ENCODE assay signal across 8 cellular contexts in the genomic region with DNA sequence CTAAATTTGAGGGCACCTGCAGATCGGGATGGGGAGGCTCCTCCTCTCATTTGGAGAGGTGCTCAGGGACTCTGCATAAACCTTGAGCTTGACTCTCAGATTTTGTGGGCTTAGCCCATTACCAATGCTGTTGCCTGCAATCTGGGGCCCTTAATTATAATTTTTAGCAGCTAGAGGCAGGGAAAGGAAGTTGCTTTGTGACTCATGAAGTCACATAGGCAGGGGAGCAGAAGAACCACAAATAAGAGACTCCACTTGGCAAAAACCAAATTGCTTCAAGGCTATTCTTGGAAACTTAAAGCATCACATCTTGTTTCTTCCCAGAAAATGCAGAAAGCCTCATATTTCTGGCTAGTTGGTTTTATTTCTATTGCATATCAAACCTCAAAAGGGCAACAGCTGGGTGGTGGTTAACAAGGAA. TPM values are rescaled to one million over a fixed set of nuclear protein-coding genes. Genes with fewer than 3 reads are reported as not detected.
DNase-seq lines count a peak whose midpoint lies in the region; ATAC-seq and TF ChIP-seq lines count a peak whose summit lies in the region.

No MANE protein-coding gene starts in this region.

- H3K27ac ChIP-seq in muscle layer of colon (ENCODE audit: low read depth, low read length) (peak overlapping the region; percentile 61), PC-9 (no peak overlapping the region)

- CTCF ChIA-PET in PC-9 (lab: Charles Lee), result no interaction called here

- H4K20me1 ChIP-seq in PC-9 (ENCODE audit: insufficient read depth), result no peaks in the 10 kb centered on the region

- no peak for ATAC-seq in GM18873 (IDR thresholded peaks at IDR 0.05; ENCODE audit: low FRiP score, unreplicated experiment)
- no peak for ATAC-seq in left lobe of liver

- POLR2A ChIA-PET in PC-9 (lab: Charles Lee; ENCODE audit: unreplicated experiment), result no interaction called here

- peak overlapping the region; percentile 44 for H3K9ac ChIP-seq in adipocyte (ENCODE audit: low read length)
- no peak overlapping the region for H3K9ac ChIP-seq in muscle layer of colon (ENCODE audit: low read length)

- no peak overlapping the region for H2AFZ ChIP-seq in PC-9

- DNase-seq in AG08395 (ENCODE audit: low spot score) (peak; percentile 84), LHCN-M2 (ENCODE audit: low read depth) (peak; percentile 90), adipocyte (ENCODE audit: low read depth) (peak; percentile 73), PC-9 (no peak), NCI-H1048 (lab: John Stamatoyannopoulos, UW) (no peak), left lobe of liver (ENCODE audit: low spot score) (no peak)

- no peak for TF ChIP-seq CTCF in PC-9 (conservative IDR thresholded peaks at IDR 0.05)

- no peaks in the 10 kb centered on the region for H3F3A ChIP-seq in PC-9 (ENCODE audit: insufficient read depth, low read depth)

- H3K36me3 ChIP-seq in adipocyte (ENCODE audit: control insufficient read depth, insufficient read depth, low read length, severe bottlenecking), result peaks cover 4% of the 10 kb centered on the region
- H3K36me3 ChIP-seq in muscle layer of colon (ENCODE audit: insufficient read depth, low read length), result peaks cover 15% of the 10 kb centered on the region
- 0 out of 2 replicates have a peak, but pooled peaks cover 3% of the 10 kb centered on the region for H3K36me3 ChIP-seq in PC-9 (ENCODE audit: low read depth)

- H3K9me2 ChIP-seq in PC-9 (ENCODE audit: insufficient read depth), result no peaks in the 10 kb centered on the region

- H3K4me2 ChIP-seq in PC-9, result no peak overlapping the region

- H3K9me3 ChIP-seq in adipocyte (ENCODE audit: control insufficient read depth, low read length) (no peaks in the 10 kb centered on the region), muscle layer of colon (ENCODE audit: low read length) (no peaks in the 10 kb centered on the region), PC-9 (ENCODE audit: insufficient read depth, low read depth) (no peaks in the 10 kb centered on the region)

- no peaks in the 10 kb centered on the region for H3K79me2 ChIP-seq in PC-9 (ENCODE audit: low read depth)

- H3K4me1 ChIP-seq in adipocyte (ENCODE audit: control insufficient read depth, insufficient read depth, low read length) (peaks cover 35% of the 10 kb centered on the region), muscle layer of colon (ENCODE audit: insufficient read depth, low read length) (peaks cover 68% of the 10 kb centered on the region), PC-9 (replicated peaks; ENCODE audit: insufficient read depth) (peaks cover 10% of the 10 kb centered on the region; the same call in 1 of the 2 replicates)

- BruUV-seq in PC-9 (replicated peaks; lab: Mats Ljungman, UMichigan), result no TSS peak

- H3K27me3 ChIP-seq in adipocyte (replicated peaks; ENCODE audit: control insufficient read depth, insufficient read depth, low read length) (no peaks in the 10 kb centered on the region), muscle layer of colon (ENCODE audit: control insufficient read depth in 1 of 2, insufficient read depth in 2 of 2, low read length in 2 of 2) (no peaks in the 10 kb centered on the region), PC-9 (ENCODE audit: insufficient read depth, low read depth) (no peaks in the 10 kb centered on the region)

- no peak overlapping the region for H3K4me3 ChIP-seq in adipocyte (ENCODE audit: low read length)
- H3K4me3 ChIP-seq in muscle layer of colon (ENCODE audit: low read depth in 1 of 2, low read length in 2 of 2), result peak overlapping the region in 1 of 2 donors; percentile 8
- H3K4me3 ChIP-seq in PC-9, result no peak overlapping the region

- intact Hi-C loops in PC-9 (cut with micrococcal nuclease; ENCODE audit: unreplicated experiment), result no loop called here

RNA-seq across cellular contexts. Expression of gene MICAL2, which starts 46.9 kb away (rescaled TPM):
- total RNA-seq in LHCN-M2 (2014; rRNA removed) (83.0 and 85.3 TPM in 2 replicates), PC-9 (2021) (30.5 and 32.4 TPM in 2 replicates), left lobe of liver (47.8 TPM)
- polyA plus RNA-seq in LHCN-M2 (2012), result 105 TPM

Comparison
In these comparisons a context has a peak if more than half of its experiments do, and no peak if none do; other contexts are left out.
1. DNase-seq: peak in AG08395 (single experiment), LHCN-M2 (single experiment) and adipocyte (single experiment); none in PC-9 (0 of 2), NCI-H1048 (single experiment) and left lobe of liver (single experiment).